Comparison of ENCODE assay signal across 22 cellular contexts in the genomic region with DNA sequence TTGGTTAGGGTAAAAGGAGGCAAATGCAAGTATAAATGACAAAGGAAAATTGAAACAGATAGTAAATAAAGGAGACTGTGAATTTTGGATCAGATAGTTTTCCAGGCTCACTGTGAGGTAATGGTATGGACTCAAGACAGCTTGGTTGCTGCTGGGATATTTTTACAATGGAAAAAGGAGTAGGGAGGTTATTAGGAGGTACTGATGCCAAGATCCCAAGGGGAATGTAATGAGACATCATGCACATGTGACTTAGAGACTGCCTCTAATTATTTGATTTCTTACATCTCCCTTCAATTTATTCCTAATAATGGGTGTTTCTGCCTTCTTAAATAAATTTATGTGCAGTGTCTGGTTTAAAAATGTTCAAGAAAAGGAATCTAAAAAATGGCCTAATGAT. TPM values are rescaled to one million over a fixed set of nuclear protein-coding genes. Genes with fewer than 3 reads are reported as not detected.
DNase-seq lines count a peak whose midpoint lies in the region; ATAC-seq and TF ChIP-seq lines count a peak whose summit lies in the region.
"Had no signal": no experiment of that assay in that cellular context is flagged by ENCODE, and none has a peak within 500 bp of the region (broad histone marks: within the 10 kb centered on the region; RNA-seq: fewer than 3 reads in every experiment).

No MANE protein-coding gene starts in this region.

- H3K9me3 ChIP-seq in Loucy (ENCODE audit: insufficient read depth, low read depth, low read length), result no peaks in the 10 kb centered on the region

- H3K27ac Mint-ChIP-seq in natural killer cell (peak overlapping the region; percentile 3 to 4), immature natural killer cell (peak overlapping the region in 5 of 6 donors; percentile 13 to 68 (median 63))
- peak overlapping the region in 1 of 2 donors; percentile 58 for H3K27ac Mint-ChIP-seq in natural killer cell treated with Interleukin-12 subunit alpha and Interleukin-12 subunit beta and Interleukin-15 and Interleukin-18, amount 100 ng/mL, for 72 hours

- no peaks in the 10 kb centered on the region; the same call in 1 of the 2 replicates for H3K36me3 ChIP-seq in Loucy (ENCODE audit: insufficient read depth, low read length)

- no peak for DNase-seq in natural killer cell
- DNase-seq in natural killer cell treated with Interleukin-12 subunit alpha and Interleukin-12 subunit beta and Interleukin-15 and Interleukin-18, amount 100 ng/mL, for 72 hours (ENCODE audit: low spot score), result no peak
- no peak for DNase-seq in immature natural killer cell
- no peak for DNase-seq in NCI-H1048 (lab: John Stamatoyannopoulos, UW)
- DNase-seq in anterior cingulate cortex (lab: John Stamatoyannopoulos, UW), result no peak
- DNase-seq: ACHN; C1 segment of cervical spinal cord; CD8-positive, alpha-beta memory T cell; DMS53; IMR-90; Karpas-422; MM.1S; NCI-H1092 treated with DMSO at 0.1 percent for 48 hours; NCI-H146; NCI-H2081; NCI-H2227 treated with DMSO at 0.1 percent for 48 hours; NCI-H510A treated with DMSO at 0.1 percent for 48 hours; NCI-H82; RPMI8226; SIG-M5 had no signal

- TF ChIP-seq CTCF in natural killer cell (IDR thresholded peaks at IDR 0.05) (no peak), Loucy (conservative IDR thresholded peaks at IDR 0.05; ENCODE audit: low read length) (no peak)

- peak overlapping the region; percentile 75 for H3K9ac ChIP-seq in Loucy (ENCODE audit: low read depth, low read length, poor library complexity, severe bottlenecking)

- peak overlapping the region; percentile 3 for H3K4me3 Mint-ChIP-seq in natural killer cell
- H3K4me3 Mint-ChIP-seq in natural killer cell treated with Interleukin-12 subunit alpha and Interleukin-12 subunit beta and Interleukin-15 and Interleukin-18, amount 100 ng/mL, for 72 hours, result no peak overlapping the region
- no peak overlapping the region for H3K4me3 Mint-ChIP-seq in immature natural killer cell
- H3K4me3 Mint-ChIP-seq: CD8-positive, alpha-beta memory T cell had no signal

- H4K20me1 ChIP-seq in Loucy (ENCODE audit: insufficient read depth, low read length, poor library complexity, severe bottlenecking), result peaks cover 3% of the 10 kb centered on the region

- intact Hi-C loops in natural killer cell (cut with micrococcal nuclease), result no loop called here

- H3K36me3 Mint-ChIP-seq in natural killer cell, result no peaks in the 10 kb centered on the region
- H3K36me3 Mint-ChIP-seq in natural killer cell treated with Interleukin-12 subunit alpha and Interleukin-12 subunit beta and Interleukin-15 and Interleukin-18, amount 100 ng/mL, for 72 hours, result peaks cover 4% of the 10 kb centered on the region
- peaks cover 0 to 3% (median 0%) of the 10 kb centered on the region in 3 donors for H3K36me3 Mint-ChIP-seq in immature natural killer cell

- H3K27me3 ChIP-seq in Loucy (ENCODE audit: insufficient read depth, low read length, poor library complexity, severe bottlenecking), result no peaks in the 10 kb centered on the region

- ATAC-seq in natural killer cell, result no peak
- no peak for ATAC-seq in natural killer cell treated with Interleukin-12 subunit alpha and Interleukin-12 subunit beta and Interleukin-15 and Interleukin-18, amount 100 ng/mL, for 72 hours
- ATAC-seq in GM18873 (IDR thresholded peaks at IDR 0.05; ENCODE audit: low FRiP score, unreplicated experiment), result no peak

- H3K4me1 ChIP-seq in Loucy (ENCODE audit: insufficient read depth, low read length, poor library complexity, severe bottlenecking), result peaks cover 67% of the 10 kb centered on the region

- peak overlapping the region; percentile 30 for H3K4me3 ChIP-seq in Loucy (ENCODE audit: low read length, poor library complexity, severe bottlenecking)

- peak overlapping the region; percentile 29 for H3K4me2 ChIP-seq in Loucy (ENCODE audit: low read depth, low read length, poor library complexity, severe bottlenecking)

- H3K27me3 Mint-ChIP-seq in natural killer cell (ENCODE audit: low read depth in 2 of 2), result no peaks in the 10 kb centered on the region
- H3K27me3 Mint-ChIP-seq in natural killer cell treated with Interleukin-12 subunit alpha and Interleukin-12 subunit beta and Interleukin-15 and Interleukin-18, amount 100 ng/mL, for 72 hours, result no peaks in the 10 kb centered on the region
- no peaks in the 10 kb centered on the region for H3K27me3 Mint-ChIP-seq in immature natural killer cell (ENCODE audit: low read depth in 3 of 3)
- H3K27me3 Mint-ChIP-seq: CD8-positive, alpha-beta memory T cell had no signal

- peaks cover 85% of the 10 kb centered on the region for H3K79me2 ChIP-seq in Loucy (ENCODE audit: insufficient read depth, low read length)

- no peak overlapping the region for H2AFZ ChIP-seq in Loucy (ENCODE audit: low read length)

- H3K4me1 Mint-ChIP-seq in natural killer cell (peaks cover 60 to 67% of the 10 kb centered on the region in 2 donors), immature natural killer cell (peaks cover 58 to 89% of the 10 kb centered on the region in 2 donors)
- H3K4me1 Mint-ChIP-seq in natural killer cell treated with Interleukin-12 subunit alpha and Interleukin-12 subunit beta and Interleukin-15 and Interleukin-18, amount 100 ng/mL, for 72 hours (ENCODE audit: low read depth in 2 of 2), result peaks cover 42 to 52% of the 10 kb centered on the region in 2 donors

- H3K9me3 Mint-ChIP-seq in natural killer cell (no peaks in the 10 kb centered on the region), immature natural killer cell (no peaks in the 10 kb centered on the region)
- peaks cover 3% of the 10 kb centered on the region for H3K9me3 Mint-ChIP-seq in natural killer cell treated with Interleukin-12 subunit alpha and Interleukin-12 subunit beta and Interleukin-15 and Interleukin-18, amount 100 ng/mL, for 72 hours
- H3K9me3 Mint-ChIP-seq: CD8-positive, alpha-beta memory T cell had no signal

- H3K9me2 ChIP-seq in Loucy (replicated peaks; ENCODE audit: low read depth, low read length), result no peaks in the 10 kb centered on the region

- H3F3A ChIP-seq in Loucy (ENCODE audit: low read depth), result peaks cover 7% of the 10 kb centered on the region; the same call in 1 of the 2 replicates

RNA-seq across cellular contexts. Expression of a gene that starts 56.9 kb away (rescaled TPM):
- total RNA-seq in natural killer cell, result 100 to 1,000 TPM; 155 to 166 (median 157) TPM
- total RNA-seq in natural killer cell treated with Interleukin-12 subunit alpha and Interleukin-12 subunit beta and Interleukin-15 and Interleukin-18, amount 100 ng/mL, for 72 hours, result 100 to 1,000 TPM; 106 to 107 TPM
- 100 to 1,000 TPM in 1 of 3 donors, 10 to 100 TPM in 2; 62.1 to 162 (median 75.4) TPM for polyA plus RNA-seq in immature natural killer cell
